ENCODE assay signal across 11 cellular contexts in genomic region chr4:183986645-183987528, GRCh38.
DNase-seq lines count a peak whose midpoint lies in the region; ATAC-seq and TF ChIP-seq lines count a peak whose summit lies in the region.
"Had no signal": no experiment of that assay in that cellular context is flagged by ENCODE, and none has a peak within 500 bp of the region (broad histone marks: within the 10 kb centered on the region; RNA-seq: fewer than 3 reads in every experiment).

No MANE protein-coding gene starts in this region.

- no peak for TF ChIP-seq POLR2A in HCT116 (IDR thresholded peaks at IDR 0.05; ENCODE audit: borderline replicate concordance, extremely low read depth, insufficient read depth, insufficient read length)

- peak overlapping the region; percentile 47 for H3K27ac ChIP-seq in HCT116 (ENCODE audit: low read depth, low read length)
- H3K27ac ChIP-seq in brain microvascular endothelial cell, result peak overlapping the region; percentile 78
- no peak overlapping the region for H3K27ac ChIP-seq in naive thymus-derived CD4-positive, alpha-beta T cell (ENCODE audit: low read depth, low read length)

- H3K9me3 ChIP-seq in HCT116 (ENCODE audit: control insufficient read depth in 1 of 2, insufficient read depth in 1 of 2, low read depth in 1 of 2, low read length in 2 of 2), result no peaks in the 10 kb centered on the region
- H3K9me3 ChIP-seq in iPS-15b (ENCODE audit: control insufficient read depth, insufficient read depth, low read length), result no peaks in the 10 kb centered on the region
- H3K9me3 ChIP-seq in skeletal muscle satellite cell (replicated peaks; ENCODE audit: low read length), result no peaks in the 10 kb centered on the region
- no peaks in the 10 kb centered on the region for H3K9me3 ChIP-seq in naive thymus-derived CD4-positive, alpha-beta T cell (ENCODE audit: control insufficient read depth in 2 of 3, low read length in 3 of 3)

- RAD21 ChIA-PET in HCT116 (lab: Charles Lee; ENCODE audit: low non-redundant PET in 1 of 2, low total read pairs in 2 of 2, uncharacterized antibody in 2 of 2, unreplicated experiment in 2 of 2), result no interaction called here

- BruUV-seq in HCT116 (replicated peaks; lab: Mats Ljungman, UMichigan), result no TSS peak

- H3K27me3 ChIP-seq in HCT116 (ENCODE audit: insufficient read depth, low read length), result no peaks in the 10 kb centered on the region
- H3K27me3 ChIP-seq in brain microvascular endothelial cell (replicated peaks), result no peaks in the 10 kb centered on the region
- peaks cover 34% of the 10 kb centered on the region for H3K27me3 ChIP-seq in iPS-15b (ENCODE audit: control insufficient read depth, insufficient read depth, low read length)
- H3K27me3 ChIP-seq in skeletal muscle satellite cell (ENCODE audit: control insufficient read depth, insufficient read depth, low read length), result peaks cover 4% of the 10 kb centered on the region
- no peaks in the 10 kb centered on the region for H3K27me3 ChIP-seq in naive thymus-derived CD4-positive, alpha-beta T cell (ENCODE audit: control insufficient read depth in 2 of 2, insufficient read depth in 2 of 2, low read length in 2 of 2)

- ATAC-seq in HCT116, result no peak
- no peak for ATAC-seq in naive thymus-derived CD4-positive, alpha-beta T cell

- no peak overlapping the region for H2AFZ ChIP-seq in HCT116 (ENCODE audit: low read depth, low read length, poor library complexity, severe bottlenecking)

- peaks cover 0 to 13% (median 10%) of the 10 kb centered on the region in 5 donors for H3K27me3 Mint-ChIP-seq in naive thymus-derived CD4-positive, alpha-beta T cell

- intact Hi-C loops in HCT116 (cut with micrococcal nuclease), result no loop called here
- intact Hi-C loops in naive thymus-derived CD4-positive, alpha-beta T cell (cut with micrococcal nuclease), result no loop called here

- TF ChIP-seq CTCF in HCT116 (IDR thresholded peaks at IDR 0.05 in 2 of 3, conservative IDR thresholded peaks at IDR 0.05 in 1 of 3; ENCODE audit: borderline replicate concordance in 1 of 3, insufficient read depth in 1 of 3, low read depth in 2 of 3, low read length in 2 of 3), result no peak
- no peak for TF ChIP-seq CTCF in brain microvascular endothelial cell (IDR thresholded peaks at IDR 0.05; ENCODE audit: low read depth, low read length, missing control alignments)

- H3K4me3 Mint-ChIP-seq in naive thymus-derived CD4-positive, alpha-beta T cell, result no peak overlapping the region

- H3K36me3 ChIP-seq in HCT116 (ENCODE audit: control insufficient read depth in 1 of 2, insufficient read depth in 2 of 2, low read length in 2 of 2) (no peaks in the 10 kb centered on the region), brain microvascular endothelial cell (replicated peaks) (no peaks in the 10 kb centered on the region), iPS-15b (ENCODE audit: control insufficient read depth, insufficient read depth, low read length) (no peaks in the 10 kb centered on the region), skeletal muscle satellite cell (ENCODE audit: insufficient read depth, low read length) (no peaks in the 10 kb centered on the region)
- no peaks in the 10 kb centered on the region for H3K36me3 ChIP-seq in naive thymus-derived CD4-positive, alpha-beta T cell (ENCODE audit: control insufficient read depth in 2 of 3, insufficient read depth in 3 of 3, low read length in 3 of 3)

- peaks cover 0 to 9% (median 0%) of the 10 kb centered on the region in 11 donors for H3K9me3 Mint-ChIP-seq in naive thymus-derived CD4-positive, alpha-beta T cell

- peak overlapping the region; percentile 54 for H3K9ac ChIP-seq in HCT116 (ENCODE audit: low read length)
- H3K9ac ChIP-seq in iPS-15b (ENCODE audit: low read depth, low read length), result no peak overlapping the region
- H3K9ac ChIP-seq in skeletal muscle satellite cell (ENCODE audit: low read depth, low read length), result peak overlapping the region; percentile 40

- H4K20me1 ChIP-seq in HCT116 (ENCODE audit: insufficient read depth), result no peaks in the 10 kb centered on the region

- peak overlapping the region; percentile 84 for H3K4me2 ChIP-seq in HCT116 (ENCODE audit: low read length)
- H3K4me2 ChIP-seq in skeletal muscle satellite cell (ENCODE audit: low read length), result peak overlapping the region; percentile 85

- H3K4me3 ChIP-seq in HCT116 (replicated peaks in 1 of 2; ENCODE audit: low read depth in 1 of 2, low read length in 2 of 2), result peak overlapping the region; percentile 43 to 59
- H3K4me3 ChIP-seq in brain microvascular endothelial cell (ENCODE audit: low read depth, low read length), result peak overlapping the region; percentile 52
- peak overlapping the region; percentile 58 for H3K4me3 ChIP-seq in iPS-15b (ENCODE audit: low read depth, low read length)
- peak overlapping the region; percentile 62 for H3K4me3 ChIP-seq in skeletal muscle satellite cell (ENCODE audit: low read length)
- H3K4me3 ChIP-seq in naive thymus-derived CD4-positive, alpha-beta T cell (ENCODE audit: low read length), result no peak overlapping the region

- no peak overlapping the region for H3K27ac Mint-ChIP-seq in naive thymus-derived CD4-positive, alpha-beta T cell

- CTCF ChIA-PET in HCT116 (lab: Charles Lee), result no interaction called here
- CTCF ChIA-PET in naive thymus-derived CD4-positive, alpha-beta T cell (lab: Charles Lee), result no interaction called here

- H3K36me3 Mint-ChIP-seq in naive thymus-derived CD4-positive, alpha-beta T cell, result no peaks in the 10 kb centered on the region

- H3K9me2 ChIP-seq in HCT116 (ENCODE audit: insufficient read depth), result no peaks in the 10 kb centered on the region

- H3K79me2 ChIP-seq in HCT116 (ENCODE audit: insufficient read depth, low read length), result no peaks in the 10 kb centered on the region

- DNase-seq in HCT116 (ENCODE audit: low read depth, low spot score), result no peak
- no peak for DNase-seq in brain microvascular endothelial cell
- no peak for DNase-seq in amniotic stem cell (lab: John Stamatoyannopoulos, UW)
- no peak for DNase-seq in COR-L47 (lab: John Stamatoyannopoulos, UW)
- DNase-seq in naive thymus-derived CD4-positive, alpha-beta T cell, result no peak
- DNase-seq in NCI-H2196 treated with DMSO at 0.1 percent for 48 hours (lab: John Stamatoyannopoulos, UW; ENCODE audit: unreplicated experiment), result no peak
- DNase-seq: activated CD8-positive, alpha-beta memory T cell treated with anti-CD3 and anti-CD28 coated beads, Interleukin-2, amount 50 U/mL, for 48 hours; DMS 273 treated with DMSO at 0.1 percent for 48 hours; stimulated activated CD4-positive, alpha-beta T cell treated with anti-CD3 and anti-CD28 coated beads, Interleukin-2, amount 100 ng/mL, for 48 hours had no signal

- POLR2A ChIA-PET in HCT116 (lab: Charles Lee), result interaction anchor here (1.5 kb wide), 1 partner anchor 18 kb away, joined by 4 read pairs; no protein-coding TSS in a partner anchor
- POLR2A ChIA-PET in naive thymus-derived CD4-positive, alpha-beta T cell (lab: Charles Lee), result no interaction called here

- in situ Hi-C loops in brain microvascular endothelial cell (cut with HindIII; ENCODE audit: low pct_ligation_motif_present, low sequenced_read_pairs), result no loop called here

- H3K4me1 ChIP-seq in HCT116 (ENCODE audit: control insufficient read depth in 1 of 2, insufficient read depth in 2 of 2, low read length in 2 of 2) (peaks cover 9 to 14% of the 10 kb centered on the region in 2 experiments; a peak in 3 of 4 replicates), iPS-15b (ENCODE audit: control insufficient read depth, insufficient read depth, low read length) (peaks cover 3% of the 10 kb centered on the region), skeletal muscle satellite cell (ENCODE audit: control insufficient read depth, insufficient read depth, low read length) (peaks cover 26% of the 10 kb centered on the region)
- no peaks in the 10 kb centered on the region for H3K4me1 ChIP-seq in naive thymus-derived CD4-positive, alpha-beta T cell (ENCODE audit: control insufficient read depth in 2 of 2, insufficient read depth in 2 of 2, low read length in 2 of 2)

- TF ChIP-seq RAD21 in HCT116 (IDR thresholded peaks at IDR 0.05; ENCODE audit: low read depth), result no peak

- H3K4me1 Mint-ChIP-seq in naive thymus-derived CD4-positive, alpha-beta T cell, result no peaks in the 10 kb centered on the region

TF ChIP-seq in HCT116, 20 proteins besides CTCF, POLR2A, EP300 and RAD21:
- TF ChIP-seq YY1 (IDR thresholded peaks at IDR 0.05; ENCODE audit: extremely low read depth, insufficient replicate concordance, low read depth, low read length) (no peak), TCF7L2 (IDR thresholded peaks at IDR 0.05; ENCODE audit: borderline replicate concordance, extremely low read depth, insufficient read depth, insufficient read length) (no peak), EZH2 (IDR thresholded peaks at IDR 0.05) (no peak), FOSL1 (IDR thresholded peaks at IDR 0.05; ENCODE audit: low read depth) (no peak), MAX (IDR thresholded peaks at IDR 0.05) (no peak)
